Comparison of ENCODE assay signal across 24 cellular contexts in the genomic region with DNA sequence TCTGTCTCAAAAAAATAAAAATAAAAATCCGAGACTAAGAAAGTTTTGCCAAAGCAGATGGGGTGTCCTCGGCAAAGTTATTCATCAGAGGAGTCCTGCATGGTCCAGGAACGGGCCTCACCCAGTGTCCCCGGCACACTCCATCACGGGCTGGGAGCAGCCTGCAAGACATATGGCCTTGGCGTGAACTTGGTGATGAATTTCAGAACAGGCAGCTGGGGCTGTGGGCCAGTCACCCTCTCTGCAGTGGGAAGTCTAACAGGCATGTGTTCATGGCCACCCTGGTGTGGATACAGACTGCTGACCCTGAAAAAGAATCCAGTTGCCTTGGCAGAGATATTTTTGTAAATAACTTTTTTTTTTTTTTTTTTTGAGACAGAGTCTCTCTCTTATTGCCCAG. TPM values are rescaled to one million over a fixed set of nuclear protein-coding genes. Genes with fewer than 3 reads are reported as not detected.
A peak's percentile ranks its signal among the peaks of the same experiment; 100 is the strongest.
DNase-seq lines count a peak whose midpoint lies in the region; ATAC-seq and TF ChIP-seq lines count a peak whose summit lies in the region.
"Had no signal": no experiment of that assay in that cellular context is flagged by ENCODE, and none has a peak within 500 bp of the region (broad histone marks: within the 10 kb centered on the region; RNA-seq: fewer than 3 reads in every experiment).

No MANE protein-coding gene starts in this region.

- no peak overlapping the region for H3K4me3 ChIP-seq in adrenal gland
- H3K4me3 ChIP-seq: A549; BLaER1 treated with 17β-estradiol and CSF1 and Interleukin-3, amounts not matched to agents 10 nM and 100 nM; GM12878; GM23338 had no signal

- H3K4me1 Mint-ChIP-seq in stimulated activated memory B cell treated with anti-CD40 and anti-IgM and Interleukin-4, amounts not matched to agents 10 μg/mL and 1 μg/mL and 100 μg/mL, for 72 hours: no peaks in the 10 kb centered on the region
- H3K4me1 Mint-ChIP-seq: CD14-positive monocyte; CD8-positive, alpha-beta memory T cell; GM23338 had no signal

- H3K27me3 ChIP-seq in adrenal gland: no peaks in the 10 kb centered on the region
- H3K27me3 ChIP-seq: BE2C; BLaER1 treated with 17β-estradiol and CSF1 and Interleukin-3, amounts not matched to agents 10 nM and 100 nM had no signal

- no peaks in the 10 kb centered on the region for H3K4me1 ChIP-seq in adrenal gland (replicated peaks in 1 of 2)
- H3K4me1 ChIP-seq: A549, BE2C had no signal

- no peak overlapping the region for H3K4me3 Mint-ChIP-seq in stimulated activated memory B cell treated with anti-CD40 and anti-IgM and Interleukin-4, amounts not matched to agents 10 μg/mL and 1 μg/mL and 100 μg/mL, for 72 hours
- H3K4me3 Mint-ChIP-seq: CD14-positive monocyte; CD4-positive, alpha-beta T cell; CD8-positive, alpha-beta memory T cell; GM23338; H9 had no signal

- no peaks in the 10 kb centered on the region for H3K36me3 Mint-ChIP-seq in stimulated activated memory B cell treated with anti-CD40 and anti-IgM and Interleukin-4, amounts not matched to agents 10 μg/mL and 1 μg/mL and 100 μg/mL, for 72 hours
- H3K36me3 Mint-ChIP-seq: CD14-positive monocyte; CD8-positive, alpha-beta memory T cell had no signal

- 29 to 39% (median 35%) methylated on average over 6 of the region's 6 CpGs for WGBS in adrenal gland, 4 donors

- H3K36me3 ChIP-seq in adrenal gland (replicated peaks in 1 of 2): no peaks in the 10 kb centered on the region
- H3K36me3 ChIP-seq: BE2C had no signal

- intact Hi-C loops in adrenal gland (cut with DNase I) (no loop called here), posterior vena cava (cut with DNase I) (no loop called here)

- peaks cover 32% of the 10 kb centered on the region for H3K27me3 Mint-ChIP-seq in stimulated activated memory B cell treated with anti-CD40 and anti-IgM and Interleukin-4, amounts not matched to agents 10 μg/mL and 1 μg/mL and 100 μg/mL, for 72 hours
- H3K27me3 Mint-ChIP-seq: CD4-positive, alpha-beta T cell had no signal

- no peaks in the 10 kb centered on the region for H3K9me3 ChIP-seq in adrenal gland (replicated peaks in 1 of 3)

- no peak overlapping the region for H3K27ac ChIP-seq in adrenal gland
- H3K27ac ChIP-seq: A549; BLaER1 treated with 17β-estradiol and CSF1 and Interleukin-3, amounts not matched to agents 10 nM and 100 nM had no signal

- TF ChIP-seq POLR2A in adrenal gland (IDR thresholded peaks at IDR 0.05): no peak

- H3K27ac Mint-ChIP-seq in stimulated activated memory B cell treated with anti-CD40 and anti-IgM and Interleukin-4, amounts not matched to agents 10 μg/mL and 1 μg/mL and 100 μg/mL, for 72 hours: no peak overlapping the region
- H3K27ac Mint-ChIP-seq: CD14-positive monocyte; CD4-positive, alpha-beta T cell; CD8-positive, alpha-beta memory T cell; GM23338; H9 had no signal

- DNase-seq in adrenal gland (peak; percentile 36 to 85 (median 66)), left kidney (ENCODE audit: low read depth, low spot score) (peak; percentile 14), posterior vena cava (ENCODE audit: low spot score) (peak; percentile 51), NCI-H2227 (lab: John Stamatoyannopoulos, UW; ENCODE audit: unreplicated experiment) (no peak), NCI-H1930 (lab: John Stamatoyannopoulos, UW) (no peak), midbrain (lab: John Stamatoyannopoulos, UW) (no peak)
- DNase-seq: 8988T; ACHN; AML-193; BE2C; CD4-positive, alpha-beta T cell; CD8-positive, alpha-beta memory T cell; DMS79; EL; GDM1; H9 had no signal

- no peak for TF ChIP-seq CTCF in adrenal gland (IDR thresholded peaks at IDR 0.05)

- H3K9me3 Mint-ChIP-seq in stimulated activated memory B cell treated with anti-CD40 and anti-IgM and Interleukin-4, amounts not matched to agents 10 μg/mL and 1 μg/mL and 100 μg/mL, for 72 hours: peaks cover 5% of the 10 kb centered on the region

- peak; percentile 31 for ATAC-seq in stimulated activated memory B cell treated with anti-CD40 and anti-IgM and Interleukin-4, amounts not matched to agents 10 μg/mL and 1 μg/mL and 100 μg/mL, for 72 hours
- ATAC-seq: A549, GM12878, GM23338, HCT116 had no signal

RNA-seq across cellular contexts. Expression of gene NPTX2, which starts 34.7 kb away (rescaled TPM):
- total RNA-seq in adrenal gland (10 to 100 TPM; 24.7 to 81.1 (median 54.4) TPM), posterior vena cava (1 to 10 TPM; 1.8 to 3.3 TPM)
- 10 to 100 TPM; 11.6 to 55.2 (median 18.6) TPM for polyA plus RNA-seq in adrenal gland
- total RNA-seq: CD4-positive, alpha-beta T cell; CD8-positive, alpha-beta memory T cell; GM12878; H4 had no signal
- polyA plus RNA-seq: A549, CD14-positive monocyte had no signal

Comparison
In these comparisons a context has a peak if more than half of its experiments do, and no peak if none do; other contexts are left out.
1. DNase-seq: peak in adrenal gland (7 of 7), left kidney (single experiment) and posterior vena cava (single experiment); none in NCI-H2227 (single experiment), NCI-H1930 (0 of 2) and midbrain (single experiment).
2. RNA of gene NPTX2, which starts 34.7 kb away (total RNA-seq): 24.7 to 81.1 TPM in adrenal gland; 1.8 to 3.3 TPM in posterior vena cava; every median in the first group is over 4 times any median in the second.